In genomic region chr17:77391668-77392375, GRCh38 we compare ENCODE assay signal across 1 cellular context.
TF ChIP-seq lines count a peak whose summit lies in the region.

No MANE protein-coding gene starts in this region.

TF ChIP-seq in HepG2, 621 proteins besides CTCF, POLR2A, EP300 and RAD21 (continued from another document):
- TF ChIP-seq ZNF784 (CRISPR knock-in tag; IDR thresholded peaks at IDR 0.05; ENCODE audit: borderline replicate concordance) = no peak
- no peak for TF ChIP-seq ZKSCAN5 (CRISPR knock-in tag; IDR thresholded peaks at IDR 0.05)
- TF ChIP-seq ZNF234 (CRISPR knock-in tag; conservative IDR thresholded peaks at IDR 0.05) = no peak
- no peak for TF ChIP-seq ZFP91 (CRISPR knock-in tag; IDR thresholded peaks at IDR 0.05; ENCODE audit: borderline replicate concordance)
- no peak for TF ChIP-seq ZBTB8A (CRISPR knock-in tag; IDR thresholded peaks at IDR 0.05; ENCODE audit: borderline replicate concordance, low read depth)
- no peak for TF ChIP-seq TFAP4 (IDR thresholded peaks at IDR 0.05; ENCODE audit: borderline replicate concordance, low read depth)
- no peak for TF ChIP-seq THAP8 (CRISPR knock-in tag; IDR thresholded peaks at IDR 0.05; ENCODE audit: borderline replicate concordance)
- no peak for TF ChIP-seq ZNF362 (CRISPR knock-in tag; IDR thresholded peaks at IDR 0.05; ENCODE audit: borderline replicate concordance)
- no peak for TF ChIP-seq ZNF687 (CRISPR knock-in tag; IDR thresholded peaks at IDR 0.05)
- no peak for TF ChIP-seq SALL1 (CRISPR knock-in tag; IDR thresholded peaks at IDR 0.05)
- no peak for TF ChIP-seq KLF9 (CRISPR knock-in tag; IDR thresholded peaks at IDR 0.05; ENCODE audit: low read depth)
- TF ChIP-seq ZBTB10 (CRISPR knock-in tag; IDR thresholded peaks at IDR 0.05; ENCODE audit: borderline replicate concordance) = no peak
- TF ChIP-seq MEIS2 (CRISPR knock-in tag; IDR thresholded peaks at IDR 0.05) = 0 out of 2 replicates have a peak, but pooled peaks have one; percentile 2
- TF ChIP-seq MAFF (IDR thresholded peaks at IDR 0.05; ENCODE audit: low read depth, low read length) = no peak
